Comparison of ENCODE assay signal across 1 cellular context in genomic region chr3:184354121-184354728, GRCh38.
A peak's percentile ranks its signal among the peaks of the same experiment; 100 is the strongest.
TF ChIP-seq lines count a peak whose summit lies in the region.

No MANE protein-coding gene starts in this region.

TF ChIP-seq in HepG2, 621 proteins besides CTCF, POLR2A, EP300 and RAD21 (continued from another document):
- TF ChIP-seq ARID4A (CRISPR knock-in tag; IDR thresholded peaks at IDR 0.05; ENCODE audit: borderline replicate concordance) (peak; percentile 23; the same call in 1 of the 2 replicates), SMC3 (IDR thresholded peaks at IDR 0.05; ENCODE audit: low read length) (peak; percentile 29), ZNF782 (CRISPR knock-in tag; IDR thresholded peaks at IDR 0.05; ENCODE audit: borderline replicate concordance) (0 out of 2 replicates have a peak, but pooled peaks have one; percentile 33), ZFX (CRISPR knock-in tag; IDR thresholded peaks at IDR 0.05; ENCODE audit: low read depth) (0 out of 2 replicates have a peak, but pooled peaks have one; percentile 10)
